In genomic region chr9:128043467-128043868, GRCh38 we compare ENCODE assay signal across 1 cellular context.
A peak's percentile ranks its signal among the peaks of the same experiment; 100 is the strongest.
TF ChIP-seq lines count a peak whose summit lies in the region.

No MANE protein-coding gene starts in this region.

TF ChIP-seq in HepG2, 621 proteins besides CTCF, POLR2A, EP300 and RAD21 (continued from another document and continues in another):
- TF ChIP-seq, protein P1, sequence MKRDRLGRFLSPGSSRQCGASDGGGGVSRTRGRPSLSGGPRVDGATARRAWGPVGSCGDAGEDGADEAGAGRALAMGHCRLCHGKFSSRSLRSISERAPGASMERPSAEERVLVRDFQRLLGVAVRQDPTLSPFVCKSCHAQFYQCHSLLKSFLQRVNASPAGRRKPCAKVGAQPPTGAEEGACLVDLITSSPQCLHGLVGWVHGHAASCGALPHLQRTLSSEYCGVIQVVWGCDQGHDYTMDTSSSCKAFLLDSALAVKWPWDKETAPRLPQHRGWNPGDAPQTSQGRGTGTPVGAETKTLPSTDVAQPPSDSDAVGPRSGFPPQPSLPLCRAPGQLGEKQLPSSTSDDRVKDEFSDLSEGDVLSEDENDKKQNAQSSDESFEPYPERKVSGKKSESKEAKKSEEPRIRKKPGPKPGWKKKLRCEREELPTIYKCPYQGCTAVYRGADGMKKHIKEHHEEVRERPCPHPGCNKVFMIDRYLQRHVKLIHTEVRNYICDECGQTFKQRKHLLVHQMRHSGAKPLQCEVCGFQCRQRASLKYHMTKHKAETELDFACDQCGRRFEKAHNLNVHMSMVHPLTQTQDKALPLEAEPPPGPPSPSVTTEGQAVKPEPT (CRISPR knock-in tag; IDR thresholded peaks at IDR 0.05; ENCODE audit: low read depth), result no peak
- TF ChIP-seq GMEB1 (CRISPR knock-in tag; IDR thresholded peaks at IDR 0.05; ENCODE audit: borderline replicate concordance) (no peak), CEBPB (IDR thresholded peaks at IDR 0.05; ENCODE audit: borderline replicate concordance, low read depth, low read length) (no peak), NR1H2 (CRISPR knock-in tag; IDR thresholded peaks at IDR 0.05; ENCODE audit: borderline replicate concordance, low read depth) (no peak), DR1 (CRISPR knock-in tag; IDR thresholded peaks at IDR 0.05) (no peak), GABPA (IDR thresholded peaks at IDR 0.05; ENCODE audit: low read depth, low read length) (no peak), GABPA (CRISPR knock-in tag; IDR thresholded peaks at IDR 0.05; ENCODE audit: low read depth) (no peak), MTF1 (CRISPR knock-in tag; IDR thresholded peaks at IDR 0.05) (no peak), PCBP2 (optimal IDR thresholded peaks at IDR 0.05; ENCODE audit: low read depth, low read length, poor library complexity, severe bottlenecking) (no peak), ZNF432 (CRISPR knock-in tag; IDR thresholded peaks at IDR 0.05; ENCODE audit: borderline replicate concordance) (no peak), SNRNP70 (IDR thresholded peaks at IDR 0.05; ENCODE audit: low read depth, low read length) (no peak), KAT8 (CRISPR knock-in tag; IDR thresholded peaks at IDR 0.05) (no peak), ZNF235 (CRISPR knock-in tag; IDR thresholded peaks at IDR 0.05; ENCODE audit: borderline replicate concordance) (no peak), KLF16 (CRISPR knock-in tag; IDR thresholded peaks at IDR 0.05) (no peak), SUZ12 (IDR thresholded peaks at IDR 0.05; ENCODE audit: low read depth, low read length) (no peak), ETV5 (CRISPR knock-in tag; IDR thresholded peaks at IDR 0.05; ENCODE audit: borderline replicate concordance) (0 out of 2 replicates have a peak, but pooled peaks have one; percentile 25), ZSCAN29 (CRISPR knock-in tag; conservative IDR thresholded peaks at IDR 0.05) (no peak), FOXA1 (IDR thresholded peaks at IDR 0.05) (no peak), FOXA1 (CRISPR knock-in tag; IDR thresholded peaks at IDR 0.05) (0 out of 2 replicates have a peak, but pooled peaks have one; percentile 18), REL (CRISPR knock-in tag; conservative IDR thresholded peaks at IDR 0.05) (no peak), CREM (IDR thresholded peaks at IDR 0.05) (no peak), CREM (CRISPR knock-in tag; IDR thresholded peaks at IDR 0.05) (no peak), PLSCR1 (CRISPR knock-in tag; IDR thresholded peaks at IDR 0.05; ENCODE audit: borderline replicate concordance) (no peak), RAD51 (IDR thresholded peaks at IDR 0.05; ENCODE audit: borderline replicate concordance) (no peak), STAG1 (CRISPR knock-in tag; IDR thresholded peaks at IDR 0.05) (peak; percentile 56), NCOA1 (CRISPR knock-in tag; IDR thresholded peaks at IDR 0.05) (no peak), FOXO1 (CRISPR knock-in tag; IDR thresholded peaks at IDR 0.05) (no peak), THAP9 (CRISPR knock-in tag; IDR thresholded peaks at IDR 0.05; ENCODE audit: borderline replicate concordance) (no peak), FUBP1 (CRISPR knock-in tag; IDR thresholded peaks at IDR 0.05; ENCODE audit: borderline replicate concordance) (no peak)
- TF ChIP-seq, protein P2, sequence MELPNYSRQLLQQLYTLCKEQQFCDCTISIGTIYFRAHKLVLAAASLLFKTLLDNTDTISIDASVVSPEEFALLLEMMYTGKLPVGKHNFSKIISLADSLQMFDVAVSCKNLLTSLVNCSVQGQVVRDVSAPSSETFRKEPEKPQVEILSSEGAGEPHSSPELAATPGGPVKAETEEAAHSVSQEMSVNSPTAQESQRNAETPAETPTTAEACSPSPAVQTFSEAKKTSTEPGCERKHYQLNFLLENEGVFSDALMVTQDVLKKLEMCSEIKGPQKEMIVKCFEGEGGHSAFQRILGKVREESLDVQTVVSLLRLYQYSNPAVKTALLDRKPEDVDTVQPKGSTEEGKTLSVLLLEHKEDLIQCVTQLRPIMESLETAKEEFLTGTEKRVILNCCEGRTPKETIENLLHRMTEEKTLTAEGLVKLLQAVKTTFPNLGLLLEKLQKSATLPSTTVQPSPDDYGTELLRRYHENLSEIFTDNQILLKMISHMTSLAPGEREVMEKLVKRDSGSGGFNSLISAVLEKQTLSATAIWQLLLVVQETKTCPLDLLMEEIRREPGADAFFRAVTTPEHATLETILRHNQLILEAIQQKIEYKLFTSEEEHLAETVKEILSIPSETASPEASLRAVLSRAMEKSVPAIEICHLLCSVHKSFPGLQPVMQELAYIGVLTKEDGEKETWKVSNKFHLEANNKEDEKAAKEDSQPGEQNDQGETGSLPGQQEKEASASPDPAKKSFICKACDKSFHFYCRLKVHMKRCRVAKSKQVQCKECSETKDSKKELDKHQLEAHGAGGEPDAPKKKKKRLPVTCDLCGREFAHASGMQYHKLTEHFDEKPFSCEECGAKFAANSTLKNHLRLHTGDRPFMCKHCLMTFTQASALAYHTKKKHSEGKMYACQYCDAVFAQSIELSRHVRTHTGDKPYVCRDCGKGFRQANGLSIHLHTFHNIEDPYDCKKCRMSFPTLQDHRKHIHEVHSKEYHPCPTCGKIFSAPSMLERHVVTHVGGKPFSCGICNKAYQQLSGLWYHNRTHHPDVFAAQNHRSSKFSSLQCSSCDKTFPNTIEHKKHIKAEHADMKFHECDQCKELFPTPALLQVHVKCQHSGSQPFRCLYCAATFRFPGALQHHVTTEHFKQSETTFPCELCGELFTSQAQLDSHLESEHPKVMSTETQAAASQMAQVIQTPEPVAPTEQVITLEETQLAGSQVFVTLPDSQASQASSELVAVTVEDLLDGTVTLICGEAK (IDR thresholded peaks at IDR 0.05), result no peak
- TF ChIP-seq, protein P2 (CRISPR knock-in tag; IDR thresholded peaks at IDR 0.05), result no peak
- TF ChIP-seq, protein P3, sequence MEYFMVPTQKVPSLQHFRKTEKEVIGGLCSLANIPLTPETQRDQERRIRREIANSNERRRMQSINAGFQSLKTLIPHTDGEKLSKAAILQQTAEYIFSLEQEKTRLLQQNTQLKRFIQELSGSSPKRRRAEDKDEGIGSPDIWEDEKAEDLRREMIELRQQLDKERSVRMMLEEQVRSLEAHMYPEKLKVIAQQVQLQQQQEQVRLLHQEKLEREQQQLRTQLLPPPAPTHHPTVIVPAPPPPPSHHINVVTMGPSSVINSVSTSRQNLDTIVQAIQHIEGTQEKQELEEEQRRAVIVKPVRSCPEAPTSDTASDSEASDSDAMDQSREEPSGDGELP (IDR thresholded peaks at IDR 0.05; ENCODE audit: borderline replicate concordance, low read depth), result no peak
- TF ChIP-seq, protein P4, sequence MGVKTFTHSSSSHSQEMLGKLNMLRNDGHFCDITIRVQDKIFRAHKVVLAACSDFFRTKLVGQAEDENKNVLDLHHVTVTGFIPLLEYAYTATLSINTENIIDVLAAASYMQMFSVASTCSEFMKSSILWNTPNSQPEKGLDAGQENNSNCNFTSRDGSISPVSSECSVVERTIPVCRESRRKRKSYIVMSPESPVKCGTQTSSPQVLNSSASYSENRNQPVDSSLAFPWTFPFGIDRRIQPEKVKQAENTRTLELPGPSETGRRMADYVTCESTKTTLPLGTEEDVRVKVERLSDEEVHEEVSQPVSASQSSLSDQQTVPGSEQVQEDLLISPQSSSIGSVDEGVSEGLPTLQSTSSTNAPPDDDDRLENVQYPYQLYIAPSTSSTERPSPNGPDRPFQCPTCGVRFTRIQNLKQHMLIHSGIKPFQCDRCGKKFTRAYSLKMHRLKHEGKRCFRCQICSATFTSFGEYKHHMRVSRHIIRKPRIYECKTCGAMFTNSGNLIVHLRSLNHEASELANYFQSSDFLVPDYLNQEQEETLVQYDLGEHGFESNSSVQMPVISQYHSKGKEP (CRISPR knock-in tag; IDR thresholded peaks at IDR 0.05), result no peak
- TF ChIP-seq, protein P5, sequence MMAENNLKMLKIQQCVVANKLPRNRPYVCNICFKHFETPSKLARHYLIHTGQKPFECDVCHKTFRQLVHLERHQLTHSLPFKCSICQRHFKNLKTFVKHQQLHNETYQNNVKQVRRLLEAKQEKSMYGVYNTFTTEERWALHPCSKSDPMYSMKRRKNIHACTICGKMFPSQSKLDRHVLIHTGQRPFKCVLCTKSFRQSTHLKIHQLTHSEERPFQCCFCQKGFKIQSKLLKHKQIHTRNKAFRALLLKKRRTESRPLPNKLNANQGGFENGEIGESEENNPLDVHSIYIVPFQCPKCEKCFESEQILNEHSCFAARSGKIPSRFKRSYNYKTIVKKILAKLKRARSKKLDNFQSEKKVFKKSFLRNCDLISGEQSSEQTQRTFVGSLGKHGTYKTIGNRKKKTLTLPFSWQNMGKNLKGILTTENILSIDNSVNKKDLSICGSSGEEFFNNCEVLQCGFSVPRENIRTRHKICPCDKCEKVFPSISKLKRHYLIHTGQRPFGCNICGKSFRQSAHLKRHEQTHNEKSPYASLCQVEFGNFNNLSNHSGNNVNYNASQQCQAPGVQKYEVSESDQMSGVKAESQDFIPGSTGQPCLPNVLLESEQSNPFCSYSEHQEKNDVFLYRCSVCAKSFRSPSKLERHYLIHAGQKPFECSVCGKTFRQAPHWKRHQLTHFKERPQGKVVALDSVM (CRISPR knock-in tag; IDR thresholded peaks at IDR 0.05), result peak; percentile 31; the same call in 1 of the 2 replicates
